17 cellular contexts compared by ENCODE assay signal in genomic region chr6:2611092-2611491, GRCh38.
DNase-seq lines count a peak whose midpoint lies in the region; ATAC-seq and TF ChIP-seq lines count a peak whose summit lies in the region.
"Had no signal": no experiment of that assay in that cellular context is flagged by ENCODE, and none has a peak within 500 bp of the region (broad histone marks: within the 10 kb centered on the region; RNA-seq: fewer than 3 reads in every experiment).

No MANE protein-coding gene starts in this region.

- H3K36me3 Mint-ChIP-seq in osteocyte (ENCODE audit: unreplicated experiment) = no peaks in the 10 kb centered on the region
- H3K36me3 Mint-ChIP-seq: activated naive CD4-positive, alpha-beta T cell treated with anti-CD3 and anti-CD28 coated beads, Interleukin-2, amount 50 U/mL, for 24 hours had no signal

- H3K36me3 ChIP-seq in adipocyte (ENCODE audit: control insufficient read depth, insufficient read depth, low read length, severe bottlenecking) = no peaks in the 10 kb centered on the region
- H3K36me3 ChIP-seq: neutrophil had no signal

- no peak for TF ChIP-seq CTCF in osteocyte (IDR thresholded peaks at IDR 0.05)

- H3K27me3 ChIP-seq in adipocyte (replicated peaks; ENCODE audit: control insufficient read depth, insufficient read depth, low read length) = no peaks in the 10 kb centered on the region
- H3K27me3 ChIP-seq: neutrophil had no signal

- H3K4me3 ChIP-seq in adipocyte (ENCODE audit: low read length) = no peak overlapping the region

- H3K27ac Mint-ChIP-seq in osteocyte (ENCODE audit: unreplicated experiment) = no peak overlapping the region
- H3K27ac Mint-ChIP-seq: activated CD4-positive, alpha-beta T cell treated with anti-CD3 and anti-CD28 coated beads for 36 hours; activated naive CD4-positive, alpha-beta T cell treated with anti-CD3 and anti-CD28 coated beads, Interleukin-2, amount 50 U/mL, for 24 hours; dendritic cell treated with granulocyte-macrophage colony-stimulating factor and Interleukin-4, amounts not matched to agents 40 ng/mL and 50 ng/mL, for 4 days had no signal

- no peaks in the 10 kb centered on the region for H3K4me1 ChIP-seq in adipocyte (ENCODE audit: control insufficient read depth, insufficient read depth, low read length)

- peak; percentile 60 for ATAC-seq in esophagus mucosa
- ATAC-seq in GM19463 (IDR thresholded peaks at IDR 0.05; ENCODE audit: unreplicated experiment) = no peak
- ATAC-seq: activated CD4-positive, alpha-beta T cell treated with anti-CD3 and anti-CD28 coated beads for 36 hours had no signal

- H3K27me3 Mint-ChIP-seq in osteocyte (ENCODE audit: unreplicated experiment) = no peaks in the 10 kb centered on the region

- DNase-seq in M059J (ENCODE audit: low read depth) (peak; percentile 53), adipocyte (ENCODE audit: low read depth) (peak; percentile 45), non-pigmented ciliary epithelial cell (ENCODE audit: low read depth) (peak; percentile 22), osteocyte (ENCODE audit: extremely low spot score, unreplicated experiment) (no peak), GDM1 (lab: John Stamatoyannopoulos, UW) (no peak)
- DNase-seq: activated CD4-positive, alpha-beta T cell treated with anti-CD3 and anti-CD28 coated beads for 36 hours; DND-41; MV-4-11; NCI-H1694 treated with DMSO at 0.1 percent for 48 hours; NCI-H69; SHP77 treated with DMSO at 0.1 percent for 48 hours; stimulated activated CD4-positive, alpha-beta T cell treated with anti-CD3 and anti-CD28 coated beads, Interleukin-12 subunit alpha, Interleukin-12 subunit beta, amount 100 ng/mL, for 4 hours had no signal

- peaks cover 4% of the 10 kb centered on the region for H3K9me3 ChIP-seq in adipocyte (ENCODE audit: control insufficient read depth, low read length)
- H3K9me3 ChIP-seq: neutrophil had no signal

- peaks cover 21% of the 10 kb centered on the region for H3K4me1 Mint-ChIP-seq in osteocyte (ENCODE audit: unreplicated experiment)
- H3K4me1 Mint-ChIP-seq: activated CD4-positive, alpha-beta T cell treated with anti-CD3 and anti-CD28 coated beads for 36 hours; activated naive CD4-positive, alpha-beta T cell treated with anti-CD3 and anti-CD28 coated beads, Interleukin-2, amount 50 U/mL, for 24 hours had no signal

- no peak overlapping the region for H3K4me3 Mint-ChIP-seq in osteocyte (ENCODE audit: unreplicated experiment)
- H3K4me3 Mint-ChIP-seq: activated CD4-positive, alpha-beta T cell treated with anti-CD3 and anti-CD28 coated beads for 36 hours; activated naive CD4-positive, alpha-beta T cell treated with anti-CD3 and anti-CD28 coated beads, Interleukin-2, amount 50 U/mL, for 24 hours; dendritic cell treated with granulocyte-macrophage colony-stimulating factor and Interleukin-4, amounts not matched to agents 40 ng/mL and 50 ng/mL, for 4 days had no signal

- peaks cover 3% of the 10 kb centered on the region for H3K9me3 Mint-ChIP-seq in osteocyte (ENCODE audit: unreplicated experiment)
- H3K9me3 Mint-ChIP-seq: activated naive CD4-positive, alpha-beta T cell treated with anti-CD3 and anti-CD28 coated beads, Interleukin-2, amount 50 U/mL, for 24 hours; dendritic cell treated with granulocyte-macrophage colony-stimulating factor and Interleukin-4, amounts not matched to agents 40 ng/mL and 50 ng/mL, for 4 days had no signal

- H3K9ac ChIP-seq in adipocyte (ENCODE audit: low read length) = no peak overlapping the region

Comparison
In these comparisons a context has a peak if more than half of its experiments do, and no peak if none do; other contexts are left out.
1. DNase-seq: peak in M059J (single experiment), adipocyte (single experiment) and non-pigmented ciliary epithelial cell (single experiment); none in osteocyte (single experiment) and GDM1 (single experiment).